8 cellular contexts compared by ENCODE assay signal in the genomic region with DNA sequence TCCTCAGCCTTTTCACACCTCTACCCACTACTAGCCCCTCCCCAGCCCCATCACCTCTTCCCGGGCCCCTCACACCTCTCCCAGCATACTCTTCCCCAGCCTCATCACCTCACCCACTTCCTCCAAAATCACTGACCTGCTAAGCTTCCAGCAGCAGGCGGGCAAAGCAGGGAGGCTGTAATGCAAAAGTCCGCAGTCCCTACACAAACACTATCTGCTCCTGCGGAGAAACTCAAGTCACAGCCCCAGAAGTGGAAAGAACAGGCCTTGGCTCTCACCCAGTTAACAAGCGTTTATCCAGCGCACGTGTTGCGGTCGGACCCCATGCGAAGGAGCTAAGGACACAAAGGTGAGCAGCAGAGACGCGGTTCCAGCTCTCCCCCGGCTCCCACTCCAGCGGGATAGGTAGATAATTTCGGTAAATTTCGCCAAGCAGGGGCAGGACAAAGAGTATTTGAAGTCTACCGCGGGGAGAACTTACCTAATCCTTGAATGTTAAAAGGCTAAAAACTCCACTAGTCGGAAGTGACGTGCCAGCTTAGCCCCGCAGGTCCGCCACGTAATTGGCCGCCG. TPM values are rescaled to one million over a fixed set of nuclear protein-coding genes. Genes with fewer than 3 reads are reported as not detected.
DNase-seq lines count a peak whose midpoint lies in the region; ATAC-seq and TF ChIP-seq lines count a peak whose summit lies in the region.

No MANE protein-coding gene starts in this region.

- intact Hi-C loops in thyroid gland (cut with DNase I): loop anchor here (10.0 kb wide), 1 partner anchor 111 kb away; a partner anchor contains a TSS

- H3K9me3 ChIP-seq in thyroid gland: no peaks in the 10 kb centered on the region

- no peak for TF ChIP-seq CTCF in fibroblast of mammary gland (conservative IDR thresholded peaks at IDR 0.05; ENCODE audit: control insufficient read depth, insufficient read depth, low read depth, low read length)
- TF ChIP-seq CTCF in thyroid gland (IDR thresholded peaks at IDR 0.05): no peak

- H3K4me3 ChIP-seq in fibroblast of mammary gland (ENCODE audit: control insufficient read depth, low read depth, low read length): peak overlapping the region; percentile 97
- peak overlapping the region; percentile 81 to 94 (median 87) for H3K4me3 ChIP-seq in thyroid gland (replicated peaks in 1 of 3)

- H3K4me1 ChIP-seq in thyroid gland: peaks cover 17 to 27% of the 10 kb centered on the region in 2 donors

- peak; percentile 26 for ATAC-seq in HG03139 (IDR thresholded peaks at IDR 0.05; ENCODE audit: unreplicated experiment)

- WGBS in thyroid gland, 2 donors: 0 to 1% methylated on average over 23 to 25 of the region's 25 CpGs

- H3K27ac ChIP-seq in thyroid gland: peak overlapping the region; percentile 92 to 94 (median 93)

- TF ChIP-seq POLR2A in thyroid gland (IDR thresholded peaks at IDR 0.05): no peak

- DNase-seq in activated CD4-positive, alpha-beta T cell treated with anti-CD3 and anti-CD28 coated beads for 48 hours: peak; percentile 81
- no peak for DNase-seq in activated CD4-positive, alpha-beta T cell treated with anti-CD3 and anti-CD28 coated beads, Interleukin-2, amount 50 U/mL, for 1 hour
- DNase-seq in NCI-H526 treated with DMSO at 0.1 percent for 48 hours (lab: John Stamatoyannopoulos, UW): peak; percentile 59
- DNase-seq in activated CD8-positive, alpha-beta memory T cell treated with anti-CD3 and anti-CD28 coated beads, Interleukin-2, amount 50 U/mL, for 1 hour (ENCODE audit: extremely low read depth): peak; percentile 49
- DNase-seq in fibroblast of mammary gland (ENCODE audit: low read depth): peak; percentile 46
- peak; percentile 52 for DNase-seq in occipital lobe (lab: John Stamatoyannopoulos, UW)
- DNase-seq in thyroid gland: peak in 1 of 2 donors; percentile 62

- peaks cover 13 to 16% of the 10 kb centered on the region in 2 donors for H3K36me3 ChIP-seq in thyroid gland

- no peaks in the 10 kb centered on the region for H3K27me3 ChIP-seq in thyroid gland

RNA-seq across cellular contexts. Expression of a gene that starts 0.8 kb away (rescaled TPM):
- total RNA-seq in occipital lobe (10.0 TPM), thyroid gland (10 to 100 TPM; 23.5 to 28.5 (median 25.8) TPM)

RNA-seq across cellular contexts. Expression of a gene that starts 19.0 kb away (rescaled TPM):
- total RNA-seq in occipital lobe: 12.8 TPM
- 10 to 100 TPM; 27.2 to 88.7 (median 60.8) TPM for total RNA-seq in thyroid gland
